8 cellular contexts compared by ENCODE assay signal in genomic region chr19:14381689-14382474, GRCh38. TPM values are rescaled to one million over a fixed set of nuclear protein-coding genes. Genes with fewer than 3 reads are reported as not detected.
DNase-seq lines count a peak whose midpoint lies in the region; ATAC-seq and TF ChIP-seq lines count a peak whose summit lies in the region.

No MANE protein-coding gene starts in this region.

- peaks cover 85% of the 10 kb centered on the region for H3K36me3 Mint-ChIP-seq in effector memory CD8-positive, alpha-beta T cell (ENCODE audit: insufficient read depth)
- peaks cover 0 to 21% (median 4%) of the 10 kb centered on the region in 5 donors for H3K36me3 Mint-ChIP-seq in naive thymus-derived CD4-positive, alpha-beta T cell

- peaks cover 42 to 47% of the 10 kb centered on the region in 2 donors for H3K4me1 Mint-ChIP-seq in effector memory CD8-positive, alpha-beta T cell (ENCODE audit: low read depth in 2 of 2)
- peaks cover 36 to 55% (median 47%) of the 10 kb centered on the region in 7 donors for H3K4me1 Mint-ChIP-seq in naive thymus-derived CD4-positive, alpha-beta T cell

- H3K4me1 ChIP-seq in naive thymus-derived CD4-positive, alpha-beta T cell (ENCODE audit: control insufficient read depth in 2 of 2, insufficient read depth in 2 of 2, low read length in 2 of 2), result peaks cover 24 to 28% of the 10 kb centered on the region in 2 donors
- H3K4me1 ChIP-seq in uterus, result peaks cover 0 to 11% of the 10 kb centered on the region in 2 donors

- peak overlapping the region; percentile 90 to 94 for H3K27ac Mint-ChIP-seq in effector memory CD8-positive, alpha-beta T cell
- peak overlapping the region; percentile 96 to 99 (median 98) for H3K27ac Mint-ChIP-seq in naive thymus-derived CD4-positive, alpha-beta T cell

- no peaks in the 10 kb centered on the region for H3K9me3 Mint-ChIP-seq in effector memory CD8-positive, alpha-beta T cell
- peaks cover 0 to 7% (median 0%) of the 10 kb centered on the region in 11 donors for H3K9me3 Mint-ChIP-seq in naive thymus-derived CD4-positive, alpha-beta T cell

- no peaks in the 10 kb centered on the region for H3K27me3 ChIP-seq in naive thymus-derived CD4-positive, alpha-beta T cell (ENCODE audit: control insufficient read depth in 2 of 2, insufficient read depth in 2 of 2, low read length in 2 of 2)
- H3K27me3 ChIP-seq in uterus, result no peaks in the 10 kb centered on the region

- TF ChIP-seq EP300 in Ishikawa (IDR thresholded peaks at IDR 0.05; ENCODE audit: borderline replicate concordance), result no peak

- peak; percentile 56 for ATAC-seq in effector memory CD8-positive, alpha-beta T cell (replicated peaks)
- ATAC-seq in naive thymus-derived CD4-positive, alpha-beta T cell, result peak; percentile 63
- no peak for ATAC-seq in GM18520 (IDR thresholded peaks at IDR 0.05; ENCODE audit: unreplicated experiment)
- ATAC-seq in HG03025 (IDR thresholded peaks at IDR 0.05; ENCODE audit: low FRiP score, unreplicated experiment), result no peak

- intact Hi-C loops in naive thymus-derived CD4-positive, alpha-beta T cell (cut with micrococcal nuclease), result loop anchor here (1.0 to 5.0 kb wide), 8 partner anchors 12 to 535 kb away; partner anchors contain the start of genes DDX39A (in 2 of the 2) and ASF1B (in 1 of the 2)
- intact Hi-C loops in uterus (cut with DNase I; ENCODE audit: low total_unique reads), result no loop called here

- H3K4me3 ChIP-seq in AG09309 (ENCODE audit: control insufficient read depth, low read depth, low read length) (peak overlapping the region; percentile 56), uterus (peak overlapping the region; percentile 62 to 83)
- H3K4me3 ChIP-seq in naive thymus-derived CD4-positive, alpha-beta T cell (ENCODE audit: low read length), result peak overlapping the region; percentile 95

- peak overlapping the region; percentile 98 for H3K27ac ChIP-seq in naive thymus-derived CD4-positive, alpha-beta T cell (ENCODE audit: low read depth, low read length)
- H3K27ac ChIP-seq in uterus, result peak overlapping the region; percentile 93 to 96

- H3K4me3 Mint-ChIP-seq in effector memory CD8-positive, alpha-beta T cell, result peak overlapping the region; percentile 81 to 94
- peak overlapping the region; percentile 89 to 100 (median 93) for H3K4me3 Mint-ChIP-seq in naive thymus-derived CD4-positive, alpha-beta T cell

- TF ChIP-seq CTCF in AG09309 (IDR thresholded peaks at IDR 0.05; ENCODE audit: control insufficient read depth, insufficient read depth, low read depth, low read length, missing control alignments), result no peak
- no peak for TF ChIP-seq CTCF in uterus (IDR thresholded peaks at IDR 0.05)

- no peak for DNase-seq in AG09309 (ENCODE audit: low read depth)
- DNase-seq in activated CD4-positive, alpha-beta T cell treated with anti-CD3 and anti-CD28 coated beads for 4 hours, result peak; percentile 65 to 71
- DNase-seq in effector memory CD8-positive, alpha-beta T cell, result peak; percentile 80 to 83 (median 83)
- DNase-seq in naive thymus-derived CD4-positive, alpha-beta T cell, result peak; percentile 63 to 90 (median 84)
- DNase-seq in uterus, result peak; percentile 47 to 55

- POLR2A ChIA-PET in naive thymus-derived CD4-positive, alpha-beta T cell (lab: Charles Lee), result interaction anchor here (0.7 to 16.4 kb wide), 16 partner anchors 11 to 395 kb away, joined by 3 to 433 read pairs (median 4); partner anchors contain the start of genes ASF1B and DDX39A

- no peak for TF ChIP-seq POLR2A in uterus (IDR thresholded peaks at IDR 0.05)

- TF ChIP-seq RAD21 in Ishikawa (IDR thresholded peaks at IDR 0.05; ENCODE audit: low read depth), result no peak

- peaks cover 0 to 6% (median 0%) of the 10 kb centered on the region in 3 experiments for H3K36me3 ChIP-seq in naive thymus-derived CD4-positive, alpha-beta T cell (ENCODE audit: control insufficient read depth in 2 of 3, insufficient read depth in 3 of 3, low read length in 3 of 3)
- no peaks in the 10 kb centered on the region for H3K36me3 ChIP-seq in uterus

- CTCF ChIA-PET in naive thymus-derived CD4-positive, alpha-beta T cell (lab: Charles Lee), result interaction anchor here (0.8 to 8.5 kb wide), 14 partner anchors 9 to 395 kb away, joined by 3 to 82 read pairs (median 4); no protein-coding TSS in a partner anchor

- H3K27me3 Mint-ChIP-seq in effector memory CD8-positive, alpha-beta T cell, result no peaks in the 10 kb centered on the region
- H3K27me3 Mint-ChIP-seq in naive thymus-derived CD4-positive, alpha-beta T cell, result peaks cover 0 to 3% (median 0%) of the 10 kb centered on the region in 5 donors

- no peaks in the 10 kb centered on the region for H3K9me3 ChIP-seq in naive thymus-derived CD4-positive, alpha-beta T cell (ENCODE audit: control insufficient read depth in 2 of 3, low read length in 3 of 3)
- H3K9me3 ChIP-seq in uterus, result no peaks in the 10 kb centered on the region

TF ChIP-seq in Ishikawa, 13 proteins besides CTCF, POLR2A, EP300 and RAD21:
- TF ChIP-seq CEBPB (IDR thresholded peaks at IDR 0.05), result no peak
- 0 out of 2 replicates have a peak, but pooled peaks have one; percentile 1 for TF ChIP-seq TAF1 (IDR thresholded peaks at IDR 0.05; ENCODE audit: low read depth)
- TF ChIP-seq YY1 (IDR thresholded peaks at IDR 0.05; ENCODE audit: low read depth), result no peak

RNA-seq across cellular contexts. Expression of gene ADGRE5, which starts 0.6 kb away (rescaled TPM):
- total RNA-seq in naive thymus-derived CD4-positive, alpha-beta T cell, result 1,000 to 10,000 TPM in 1 of 5 experiments, 100 to 1,000 TPM in 4; 128 to 1,529 (median 215) TPM
- 100 to 1,000 TPM; 122 to 214 TPM for polyA plus RNA-seq in naive thymus-derived CD4-positive, alpha-beta T cell
- 100 to 1,000 TPM in 1 of 4 donors, 10 to 100 TPM in 3; 32.1 to 217 (median 57.7) TPM for total RNA-seq in uterus

RNA-seq across cellular contexts. Expression of gene DDX39A, which starts 37.3 kb away (rescaled TPM):
- 100 to 1,000 TPM; 135 to 288 (median 215) TPM for total RNA-seq in naive thymus-derived CD4-positive, alpha-beta T cell
- polyA plus RNA-seq in naive thymus-derived CD4-positive, alpha-beta T cell, result 100 to 1,000 TPM in 1 of 2 donors, 10 to 100 TPM in 1; 98.6 to 134 TPM
- total RNA-seq in uterus, result 10 to 100 TPM; 41.3 to 91.2 (median 52.8) TPM

RNA-seq across cellular contexts. Expression of gene PKN1, which starts 51.2 kb away (rescaled TPM):
- 100 to 1,000 TPM; 194 to 211 (median 206) TPM for total RNA-seq in naive thymus-derived CD4-positive, alpha-beta T cell
- 10 to 100 TPM; 47.2 to 88.2 TPM for polyA plus RNA-seq in naive thymus-derived CD4-positive, alpha-beta T cell
- 100 to 1,000 TPM in 1 of 4 donors, 10 to 100 TPM in 3; 56.2 to 129 (median 82.4) TPM for total RNA-seq in uterus

Comparison
In these comparisons a context has a peak if more than half of its experiments do, and no peak if none do; other contexts are left out.
1. ATAC-seq: peak in effector memory CD8-positive, alpha-beta T cell (single experiment) and naive thymus-derived CD4-positive, alpha-beta T cell (single experiment); none in GM18520 (single experiment) and HG03025 (single experiment).
2. Peak in every context shown above with its lines, with median percentiles within 50 percentile points of each other: H3K4me3 ChIP-seq.